In genomic region chr13:23433171-23434153, GRCh38 we compare ENCODE assay signal across 1 cellular context.
A peak's percentile ranks its signal among the peaks of the same experiment; 100 is the strongest.
TF ChIP-seq lines count a peak whose summit lies in the region.

TSS of gene SACS (minus strand) at chr13:23433702. CDS start at chr13:23411239, 22,463 bp downstream.

TF ChIP-seq in HEK293, 187 proteins besides CTCF, POLR2A, EP300 and RAD21 (continued from another document):
- peak; percentile 27; the same call in 1 of the 2 replicates for TF ChIP-seq PATZ1 (tag by site-specific recombination; IDR thresholded peaks at IDR 0.05)
- no peak for TF ChIP-seq KLF9 (tag by site-specific recombination; IDR thresholded peaks at IDR 0.05; ENCODE audit: low read depth)
- no peak for TF ChIP-seq ZNF677 (tag by site-specific recombination; IDR thresholded peaks at IDR 0.05)
- TF ChIP-seq ZNF362 (tag by site-specific recombination; IDR thresholded peaks at IDR 0.05) = peak; percentile 85
- TF ChIP-seq FEZF1 (tag by site-specific recombination; IDR thresholded peaks at IDR 0.05) = peak; percentile 66
- peak; percentile 68 for TF ChIP-seq ZNF341 (tag by site-specific recombination; IDR thresholded peaks at IDR 0.05; ENCODE audit: low read depth)
- TF ChIP-seq ZBTB17 (tag by site-specific recombination; IDR thresholded peaks at IDR 0.05) = 0 out of 2 replicates have a peak, but pooled peaks have one; percentile 30
- 0 out of 2 replicates have a peak, but pooled peaks have one; percentile 21 for TF ChIP-seq ZIC2 (tag by site-specific recombination; IDR thresholded peaks at IDR 0.05)
TF ChIP-seq in HEK293: peak in this region for 16.
